ENCODE assay signal across 1 cellular context in the genomic region with DNA sequence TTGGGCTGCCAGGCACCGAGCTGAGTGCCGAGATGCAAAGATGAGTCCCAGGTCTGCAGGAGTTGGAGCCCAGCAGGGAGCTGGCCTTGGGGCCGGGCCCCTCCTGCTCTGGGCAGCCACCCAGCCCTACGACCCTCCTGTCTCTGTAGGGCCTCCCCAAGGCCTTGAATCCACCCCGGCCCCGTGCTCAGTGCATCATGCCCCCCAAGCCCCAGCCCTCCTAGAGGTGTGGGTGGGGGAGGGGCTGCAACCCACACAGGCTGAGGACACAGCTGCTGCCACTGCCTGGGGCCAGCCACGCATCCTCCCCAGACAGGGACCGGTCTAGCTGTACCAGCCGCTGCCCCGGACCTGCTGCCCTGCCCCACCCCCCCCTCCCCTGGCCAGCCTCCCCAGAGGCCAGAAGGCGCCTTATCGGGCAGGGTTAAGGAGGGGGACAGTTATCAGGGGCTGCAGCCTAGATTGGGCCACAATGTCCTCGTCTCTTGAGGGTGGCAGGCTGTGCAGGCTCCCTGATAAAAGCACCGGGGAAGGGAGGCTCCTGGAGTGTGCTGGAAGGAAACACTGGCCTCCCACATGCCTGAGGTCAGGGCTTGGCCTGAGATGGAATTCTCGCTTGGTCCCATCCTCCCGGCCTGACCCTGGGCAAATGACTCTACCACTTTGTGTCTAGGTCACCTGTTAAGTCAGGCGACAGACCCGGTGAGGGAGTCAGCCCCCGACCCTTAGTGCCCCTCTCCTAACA.
A peak's percentile ranks its signal among the peaks of the same experiment; 100 is the strongest.
TF ChIP-seq lines count a peak whose summit lies in the region.

No MANE protein-coding gene starts in this region.

TF ChIP-seq in HepG2, 621 proteins besides CTCF, POLR2A, EP300 and RAD21 (continues in another document):
- TF ChIP-seq RBFOX2 (IDR thresholded peaks at IDR 0.05; ENCODE audit: low read depth, low read length) (peak; percentile 74; the same call in 1 of the 2 replicates), RAD51 (IDR thresholded peaks at IDR 0.05; ENCODE audit: borderline replicate concordance) (no peak), ZNF788 (CRISPR knock-in tag; IDR thresholded peaks at IDR 0.05; ENCODE audit: borderline replicate concordance) (0 out of 2 replicates have a peak, but pooled peaks have one; percentile 35), MAFG (CRISPR knock-in tag; IDR thresholded peaks at IDR 0.05) (no peak), GATAD1 (CRISPR knock-in tag; IDR thresholded peaks at IDR 0.05) (no peak), YEATS4 (CRISPR knock-in tag; IDR thresholded peaks at IDR 0.05; ENCODE audit: borderline replicate concordance) (no peak), YY1 (IDR thresholded peaks at IDR 0.05; ENCODE audit: insufficient read depth, insufficient replicate concordance, low read depth, low read length) (no peak), U2AF1 (optimal IDR thresholded peaks at IDR 0.05; ENCODE audit: low read depth, low read length) (peak; percentile 26), KLF13 (CRISPR knock-in tag; IDR thresholded peaks at IDR 0.05) (no peak), AKAP8 (CRISPR knock-in tag; IDR thresholded peaks at IDR 0.05) (0 out of 2 replicates have a peak, but pooled peaks have one; percentile 8), DMAP1 (CRISPR knock-in tag; IDR thresholded peaks at IDR 0.05) (no peak), TMF1 (CRISPR knock-in tag; IDR thresholded peaks at IDR 0.05; ENCODE audit: low read depth) (no peak), STAG1 (CRISPR knock-in tag; IDR thresholded peaks at IDR 0.05) (no peak), ZNF607 (CRISPR knock-in tag; IDR thresholded peaks at IDR 0.05; ENCODE audit: borderline replicate concordance) (no peak), NAIF1 (CRISPR knock-in tag; IDR thresholded peaks at IDR 0.05; ENCODE audit: borderline replicate concordance) (no peak), MED13 (CRISPR knock-in tag; IDR thresholded peaks at IDR 0.05) (no peak), AKNA (CRISPR knock-in tag; IDR thresholded peaks at IDR 0.05; ENCODE audit: borderline replicate concordance) (no peak), ZNF562 (CRISPR knock-in tag; IDR thresholded peaks at IDR 0.05; ENCODE audit: borderline replicate concordance) (no peak), ZSCAN5A (CRISPR knock-in tag; IDR thresholded peaks at IDR 0.05; ENCODE audit: borderline replicate concordance) (no peak), SALL1 (CRISPR knock-in tag; IDR thresholded peaks at IDR 0.05) (no peak), PPARG (CRISPR knock-in tag; conservative IDR thresholded peaks at IDR 0.05) (no peak), CEBPB (IDR thresholded peaks at IDR 0.05; ENCODE audit: borderline replicate concordance, low read depth, low read length) (no peak), SMAD1 (CRISPR knock-in tag; IDR thresholded peaks at IDR 0.05; ENCODE audit: borderline replicate concordance, low read depth) (no peak), ZNF574 (CRISPR knock-in tag; IDR thresholded peaks at IDR 0.05) (no peak), ATM (IDR thresholded peaks at IDR 0.05; ENCODE audit: borderline replicate concordance) (no peak), JUNB (CRISPR knock-in tag; IDR thresholded peaks at IDR 0.05; ENCODE audit: borderline replicate concordance) (no peak), BCL6 (CRISPR knock-in tag; IDR thresholded peaks at IDR 0.05) (no peak), PCBP1 (IDR thresholded peaks at IDR 0.05; ENCODE audit: borderline replicate concordance, low read depth, low read length) (peak; percentile 63; the same call in 1 of the 2 replicates), SCMH1 (CRISPR knock-in tag; IDR thresholded peaks at IDR 0.05; ENCODE audit: borderline replicate concordance) (no peak), GABPA (IDR thresholded peaks at IDR 0.05; ENCODE audit: low read depth, low read length) (no peak), GABPA (CRISPR knock-in tag; IDR thresholded peaks at IDR 0.05; ENCODE audit: low read depth) (no peak), CEBPG (CRISPR knock-in tag; IDR thresholded peaks at IDR 0.05) (no peak), ZNF782 (CRISPR knock-in tag; IDR thresholded peaks at IDR 0.05; ENCODE audit: borderline replicate concordance) (no peak), KMT2B (CRISPR knock-in tag; IDR thresholded peaks at IDR 0.05) (0 out of 2 replicates have a peak, but pooled peaks have one; percentile 7), LRRFIP1 (CRISPR knock-in tag; conservative IDR thresholded peaks at IDR 0.05) (no peak)
- TF ChIP-seq, protein P1, sequence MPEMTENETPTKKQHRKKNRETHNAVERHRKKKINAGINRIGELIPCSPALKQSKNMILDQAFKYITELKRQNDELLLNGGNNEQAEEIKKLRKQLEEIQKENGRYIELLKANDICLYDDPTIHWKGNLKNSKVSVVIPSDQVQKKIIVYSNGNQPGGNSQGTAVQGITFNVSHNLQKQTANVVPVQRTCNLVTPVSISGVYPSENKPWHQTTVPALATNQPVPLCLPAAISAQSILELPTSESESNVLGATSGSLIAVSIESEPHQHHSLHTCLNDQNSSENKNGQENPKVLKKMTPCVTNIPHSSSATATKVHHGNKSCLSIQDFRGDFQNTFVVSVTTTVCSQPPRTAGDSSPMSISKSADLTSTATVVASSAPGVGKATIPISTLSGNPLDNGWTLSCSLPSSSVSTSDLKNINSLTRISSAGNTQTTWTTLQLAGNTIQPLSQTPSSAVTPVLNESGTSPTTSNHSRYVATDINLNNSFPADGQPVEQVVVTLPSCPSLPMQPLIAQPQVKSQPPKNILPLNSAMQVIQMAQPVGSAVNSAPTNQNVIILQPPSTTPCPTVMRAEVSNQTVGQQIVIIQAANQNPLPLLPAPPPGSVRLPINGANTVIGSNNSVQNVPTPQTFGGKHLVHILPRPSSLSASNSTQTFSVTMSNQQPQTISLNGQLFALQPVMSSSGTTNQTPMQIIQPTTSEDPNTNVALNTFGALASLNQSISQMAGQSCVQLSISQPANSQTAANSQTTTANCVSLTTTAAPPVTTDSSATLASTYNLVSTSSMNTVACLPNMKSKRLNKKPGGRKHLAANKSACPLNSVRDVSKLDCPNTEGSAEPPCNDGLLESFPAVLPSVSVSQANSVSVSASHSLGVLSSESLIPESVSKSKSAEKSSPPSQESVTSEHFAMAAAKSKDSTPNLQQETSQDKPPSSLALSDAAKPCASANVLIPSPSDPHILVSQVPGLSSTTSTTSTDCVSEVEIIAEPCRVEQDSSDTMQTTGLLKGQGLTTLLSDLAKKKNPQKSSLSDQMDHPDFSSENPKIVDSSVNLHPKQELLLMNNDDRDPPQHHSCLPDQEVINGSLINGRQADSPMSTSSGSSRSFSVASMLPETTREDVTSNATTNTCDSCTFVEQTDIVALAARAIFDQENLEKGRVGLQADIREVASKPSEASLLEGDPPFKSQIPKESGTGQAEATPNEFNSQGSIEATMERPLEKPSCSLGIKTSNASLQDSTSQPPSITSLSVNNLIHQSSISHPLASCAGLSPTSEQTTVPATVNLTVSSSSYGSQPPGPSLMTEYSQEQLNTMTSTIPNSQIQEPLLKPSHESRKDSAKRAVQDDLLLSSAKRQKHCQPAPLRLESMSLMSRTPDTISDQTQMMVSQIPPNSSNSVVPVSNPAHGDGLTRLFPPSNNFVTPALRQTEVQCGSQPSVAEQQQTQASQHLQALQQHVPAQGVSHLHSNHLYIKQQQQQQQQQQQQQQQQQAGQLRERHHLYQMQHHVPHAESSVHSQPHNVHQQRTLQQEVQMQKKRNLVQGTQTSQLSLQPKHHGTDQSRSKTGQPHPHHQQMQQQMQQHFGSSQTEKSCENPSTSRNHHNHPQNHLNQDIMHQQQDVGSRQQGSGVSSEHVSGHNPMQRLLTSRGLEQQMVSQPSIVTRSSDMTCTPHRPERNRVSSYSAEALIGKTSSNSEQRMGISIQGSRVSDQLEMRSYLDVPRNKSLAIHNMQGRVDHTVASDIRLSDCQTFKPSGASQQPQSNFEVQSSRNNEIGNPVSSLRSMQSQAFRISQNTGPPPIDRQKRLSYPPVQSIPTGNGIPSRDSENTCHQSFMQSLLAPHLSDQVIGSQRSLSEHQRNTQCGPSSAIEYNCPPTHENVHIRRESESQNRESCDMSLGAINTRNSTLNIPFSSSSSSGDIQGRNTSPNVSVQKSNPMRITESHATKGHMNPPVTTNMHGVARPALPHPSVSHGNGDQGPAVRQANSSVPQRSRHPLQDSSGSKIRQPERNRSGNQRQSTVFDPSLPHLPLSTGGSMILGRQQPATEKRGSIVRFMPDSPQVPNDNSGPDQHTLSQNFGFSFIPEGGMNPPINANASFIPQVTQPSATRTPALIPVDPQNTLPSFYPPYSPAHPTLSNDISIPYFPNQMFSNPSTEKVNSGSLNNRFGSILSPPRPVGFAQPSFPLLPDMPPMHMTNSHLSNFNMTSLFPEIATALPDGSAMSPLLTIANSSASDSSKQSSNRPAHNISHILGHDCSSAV (CRISPR knock-in tag; IDR thresholded peaks at IDR 0.05; ENCODE audit: borderline replicate concordance) = no peak
